ENCODE assay signal across 8 cellular contexts in the genomic region with DNA sequence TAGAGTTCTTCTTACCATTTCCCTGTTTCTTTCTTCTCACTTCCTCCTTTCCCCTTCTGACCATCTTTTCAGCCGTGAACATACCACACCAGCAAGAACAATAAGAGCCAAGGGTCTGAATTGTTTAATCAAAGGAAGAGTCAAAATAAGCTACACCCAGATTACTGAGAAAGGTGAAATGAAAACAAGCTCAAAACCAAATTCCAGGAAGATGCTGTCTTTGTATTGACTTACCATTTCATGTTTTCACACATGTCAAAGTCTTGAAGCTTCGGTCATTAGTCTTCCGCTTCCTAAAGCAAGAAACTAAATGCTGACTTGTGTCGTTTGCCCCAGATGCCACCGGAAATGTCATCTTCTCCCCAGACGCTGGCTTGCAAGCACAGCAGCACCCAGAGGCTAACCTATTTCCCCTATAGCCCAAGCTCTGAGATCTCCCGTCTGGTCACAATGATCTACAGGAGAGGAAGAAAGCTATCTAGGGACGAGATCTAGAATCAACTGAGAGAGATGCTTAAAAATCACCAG.
DNase-seq lines count a peak whose midpoint lies in the region; ATAC-seq and FAIRE-seq lines count a peak whose summit lies in the region.

No MANE protein-coding gene starts in this region.

- H3K9me3 Mint-ChIP-seq in T-helper 2 cell treated with Interferon-gamma antibody and Interleukin-4, amounts not matched to agents 5 μg/mL and 100 μg/mL, for 36 hours, result no peaks in the 10 kb centered on the region

- peaks cover 55% of the 10 kb centered on the region for H3K36me3 Mint-ChIP-seq in T-helper 2 cell treated with Interferon-gamma antibody and Interleukin-4, amounts not matched to agents 5 μg/mL and 100 μg/mL, for 36 hours (ENCODE audit: low read depth)

- ATAC-seq in GM19035 (IDR thresholded peaks at IDR 0.05; ENCODE audit: unreplicated experiment) (peak; percentile 71), HG03095 (IDR thresholded peaks at IDR 0.05; ENCODE audit: unreplicated experiment) (peak; percentile 43)

- H3K27ac ChIP-seq in duodenal mucosa (ENCODE audit: low read depth, low read length), result peak overlapping the region; percentile 61
- H3K27ac ChIP-seq in SJCRH30, result no peak overlapping the region

- H3K27me3 ChIP-seq in duodenal mucosa (ENCODE audit: control insufficient read depth in 1 of 2, insufficient read depth in 2 of 2, low read length in 2 of 2) (no peaks in the 10 kb centered on the region), SJCRH30 (no peaks in the 10 kb centered on the region)

- H3K9ac ChIP-seq in duodenal mucosa (ENCODE audit: low read depth in 1 of 2, low read length in 2 of 2), result peak overlapping the region in 1 of 2 donors; percentile 32

- no peaks in the 10 kb centered on the region for H3K9me3 ChIP-seq in duodenal mucosa (ENCODE audit: control insufficient read depth in 1 of 2, low read length in 2 of 2)
- no peaks in the 10 kb centered on the region for H3K9me3 ChIP-seq in SJCRH30 (replicated peaks)

- no peaks in the 10 kb centered on the region for H3K4me1 ChIP-seq in duodenal mucosa (ENCODE audit: control insufficient read depth in 1 of 2, insufficient read depth in 2 of 2, low read length in 2 of 2)
- no peaks in the 10 kb centered on the region for H3K4me1 ChIP-seq in SJCRH30

- peak; percentile 74 for DNase-seq in T-helper 2 cell treated with Interferon-gamma antibody and Interleukin-4, amounts not matched to agents 5 μg/mL and 100 μg/mL, for 36 hours (ENCODE audit: low spot score)
- DNase-seq in stimulated activated CD4-positive, alpha-beta T cell treated with anti-CD3 and anti-CD28 coated beads, TNF-alpha, amount 100 ng/mL, for 1 hour (ENCODE audit: low read depth in 3 of 3, low spot score in 1 of 3), result peak in 2 of 3 donors; percentile 38 to 46
- DNase-seq in SJCRH30 (no peak), HTR-8/SVneo (ENCODE audit: insufficient read length, low spot score) (no peak), occipital lobe (lab: John Stamatoyannopoulos, UW) (no peak)

- H3K4me3 ChIP-seq in duodenal mucosa (ENCODE audit: low read depth in 1 of 2, low read length in 2 of 2) (peak overlapping the region; percentile 25 to 49), SJCRH30 (no peak overlapping the region)

- H3K4me1 Mint-ChIP-seq in T-helper 2 cell treated with Interferon-gamma antibody and Interleukin-4, amounts not matched to agents 5 μg/mL and 100 μg/mL, for 36 hours (ENCODE audit: low read depth), result peaks cover 45% of the 10 kb centered on the region

- FAIRE-seq in HTR-8/SVneo (lab: Jason Lieb, UNC), result no peak

- H3K27ac Mint-ChIP-seq in T-helper 2 cell treated with Interferon-gamma antibody and Interleukin-4, amounts not matched to agents 5 μg/mL and 100 μg/mL, for 36 hours, result peak overlapping the region; percentile 98

- H3K27me3 Mint-ChIP-seq in T-helper 2 cell treated with Interferon-gamma antibody and Interleukin-4, amounts not matched to agents 5 μg/mL and 100 μg/mL, for 36 hours (ENCODE audit: low read depth), result no peaks in the 10 kb centered on the region

- peak overlapping the region; percentile 96 for H3K4me3 Mint-ChIP-seq in T-helper 2 cell treated with Interferon-gamma antibody and Interleukin-4, amounts not matched to agents 5 μg/mL and 100 μg/mL, for 36 hours

- H3K36me3 ChIP-seq in duodenal mucosa (ENCODE audit: control insufficient read depth in 1 of 2, insufficient read depth in 2 of 2, low read length in 2 of 2) (no peaks in the 10 kb centered on the region), SJCRH30 (no peaks in the 10 kb centered on the region)

Comparison
In these comparisons a context has a peak if more than half of its experiments do, and no peak if none do; other contexts are left out.
1. DNase-seq: peak in T-helper 2 cell treated with Interferon-gamma antibody and Interleukin-4, amounts not matched to agents 5 μg/mL and 100 μg/mL, for 36 hours (single experiment) and stimulated activated CD4-positive, alpha-beta T cell treated with anti-CD3 and anti-CD28 coated beads, TNF-alpha, amount 100 ng/mL, for 1 hour (2 of 3); none in SJCRH30 (0 of 2), HTR-8/SVneo (single experiment) and occipital lobe (single experiment).